16 cellular contexts compared by ENCODE assay signal in genomic region chr3:196016485-196016884, GRCh38.
DNase-seq lines count a peak whose midpoint lies in the region; ATAC-seq, FAIRE-seq and TF ChIP-seq lines count a peak whose summit lies in the region.
"Had no signal": no experiment of that assay in that cellular context is flagged by ENCODE, and none has a peak within 500 bp of the region (broad histone marks: within the 10 kb centered on the region; RNA-seq: fewer than 3 reads in every experiment).

No MANE protein-coding gene starts in this region.

- peak; percentile 32 for DNase-seq in A673 (ENCODE audit: low spot score)
- DNase-seq in H54 (ENCODE audit: insufficient read length, low spot score), result peak; percentile 57
- peak; percentile 64 to 83 for DNase-seq in foreskin fibroblast
- no peak for DNase-seq in NCI-H146 treated with DMSO at 0.1 percent for 48 hours (lab: John Stamatoyannopoulos, UW; ENCODE audit: unreplicated experiment)
- no peak for DNase-seq in NCI-H2171 treated with DMSO at 0.1 percent for 48 hours (lab: John Stamatoyannopoulos, UW)
- DNase-seq in NAMALWA (ENCODE audit: low spot score), result no peak
- no peak for DNase-seq in AML-193 (lab: John Stamatoyannopoulos, UW)
- DNase-seq: activated CD8-positive, alpha-beta memory T cell treated with anti-CD3 and anti-CD28 coated beads, Interleukin-2, amount 50 U/mL, for 4 hours; BE2C; body of pancreas; GDM1; NCI-H2107; occipital lobe; stimulated activated CD4-positive, alpha-beta T cell treated with anti-CD3 and anti-CD28 coated beads, Interleukin-2, amount 100 ng/mL, for 48 hours had no signal

- H3K27me3 ChIP-seq in A673 (replicated peaks; ENCODE audit: insufficient read depth, low read depth, low read length, poor library complexity), result peaks cover 2% of the 10 kb centered on the region
- H3K27me3 ChIP-seq: BE2C, body of pancreas had no signal

- CTCF ChIA-PET in A673 (lab: Charles Lee), result no interaction called here

- peak; percentile 96 for ATAC-seq in SK-N-SH treated with all-trans-retinoic acid at 6 μM for 48 hours
- ATAC-seq: body of pancreas had no signal

- TF ChIP-seq POLR2A in H54 (IDR thresholded peaks at IDR 0.05; ENCODE audit: low read depth, low read length), result no peak

- intact Hi-C loops in A673 (cut with micrococcal nuclease; ENCODE audit: unreplicated experiment), result no loop called here

- POLR2A ChIA-PET in A673 (lab: Charles Lee; ENCODE audit: low non-redundant PET), result no interaction called here

- H3K36me3 ChIP-seq in A673 (ENCODE audit: insufficient read depth, low read length, poor library complexity, severe bottlenecking), result no peaks in the 10 kb centered on the region
- H3K36me3 ChIP-seq: BE2C had no signal

- no TSS peak for BruUV-seq in A673 (replicated peaks; lab: Mats Ljungman, UMichigan)

- FAIRE-seq in H54 (lab: Jason Lieb, UNC), result peak; percentile 99
- FAIRE-seq: TTC549 had no signal

- H3K4me1 ChIP-seq in A673 (ENCODE audit: insufficient read depth, low read length, poor library complexity, severe bottlenecking), result no peaks in the 10 kb centered on the region
- H3K4me1 ChIP-seq: BE2C, body of pancreas had no signal

- no peak overlapping the region for H3K27ac ChIP-seq in A673 (ENCODE audit: low read depth, low read length, poor library complexity, severe bottlenecking)
- H3K27ac ChIP-seq: body of pancreas had no signal

- H3K4me3 ChIP-seq in A673 (ENCODE audit: low read depth, low read length, poor library complexity, severe bottlenecking) (no peak overlapping the region), foreskin fibroblast (ENCODE audit: low read depth in 1 of 2, low read length in 2 of 2) (no peak overlapping the region)
- H3K4me3 ChIP-seq: body of pancreas had no signal

- no peak for TF ChIP-seq CTCF in A673 (conservative IDR thresholded peaks at IDR 0.05; ENCODE audit: low read depth, low read length)
- no peak for TF ChIP-seq CTCF in foreskin fibroblast (IDR thresholded peaks at IDR 0.05; ENCODE audit: low read depth, low read length)

- H3K9me3 ChIP-seq in A673 (ENCODE audit: low read depth, low read length, poor library complexity, severe bottlenecking), result peaks cover 6% of the 10 kb centered on the region
- H3K9me3 ChIP-seq: BE2C, body of pancreas had no signal

TF ChIP-seq in SK-N-SH treated with all-trans-retinoic acid at 6 μM for 48 hours, 23 proteins besides CTCF, POLR2A, EP300 and RAD21:
- TF ChIP-seq ZC3H10 (CRISPR knock-in tag; IDR thresholded peaks at IDR 0.05) (no peak), ZFP3 (CRISPR knock-in tag; IDR thresholded peaks at IDR 0.05) (no peak), CSDC2 (CRISPR knock-in tag; IDR thresholded peaks at IDR 0.05) (no peak), ZFP30 (CRISPR knock-in tag; IDR thresholded peaks at IDR 0.05) (no peak), ARNTL (CRISPR knock-in tag; IDR thresholded peaks at IDR 0.05; ENCODE audit: borderline replicate concordance, low read depth) (no peak), OSR1 (CRISPR knock-in tag; IDR thresholded peaks at IDR 0.05) (no peak), TSHZ2 (CRISPR knock-in tag; IDR thresholded peaks at IDR 0.05) (no peak), RARB (CRISPR knock-in tag; IDR thresholded peaks at IDR 0.05) (no peak), TOX (CRISPR knock-in tag; IDR thresholded peaks at IDR 0.05; ENCODE audit: borderline replicate concordance) (no peak), ZNF8 (CRISPR knock-in tag; IDR thresholded peaks at IDR 0.05) (no peak), TCF4 (CRISPR knock-in tag; IDR thresholded peaks at IDR 0.05; ENCODE audit: borderline replicate concordance) (no peak), ESRRG (CRISPR knock-in tag; IDR thresholded peaks at IDR 0.05) (no peak)
- TF ChIP-seq, protein P1, sequence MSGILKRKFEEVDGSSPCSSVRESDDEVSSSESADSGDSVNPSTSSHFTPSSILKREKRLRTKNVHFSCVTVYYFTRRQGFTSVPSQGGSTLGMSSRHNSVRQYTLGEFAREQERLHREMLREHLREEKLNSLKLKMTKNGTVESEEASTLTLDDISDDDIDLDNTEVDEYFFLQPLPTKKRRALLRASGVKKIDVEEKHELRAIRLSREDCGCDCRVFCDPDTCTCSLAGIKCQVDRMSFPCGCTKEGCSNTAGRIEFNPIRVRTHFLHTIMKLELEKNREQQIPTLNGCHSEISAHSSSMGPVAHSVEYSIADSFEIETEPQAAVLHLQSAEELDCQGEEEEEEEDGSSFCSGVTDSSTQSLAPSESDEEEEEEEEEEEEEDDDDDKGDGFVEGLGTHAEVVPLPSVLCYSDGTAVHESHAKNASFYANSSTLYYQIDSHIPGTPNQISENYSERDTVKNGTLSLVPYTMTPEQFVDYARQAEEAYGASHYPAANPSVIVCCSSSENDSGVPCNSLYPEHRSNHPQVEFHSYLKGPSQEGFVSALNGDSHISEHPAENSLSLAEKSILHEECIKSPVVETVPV (CRISPR knock-in tag; IDR thresholded peaks at IDR 0.05), result no peak

Comparison
In these comparisons a context has a peak if more than half of its experiments do, and no peak if none do; other contexts are left out.
1. DNase-seq: peak in A673 (single experiment), H54 (single experiment) and foreskin fibroblast (2 of 2); none in NCI-H146 treated with DMSO at 0.1 percent for 48 hours (single experiment), NCI-H2171 treated with DMSO at 0.1 percent for 48 hours (single experiment), NAMALWA (single experiment) and AML-193 (0 of 2).